1 cellular context compared by ENCODE assay signal in the genomic region with DNA sequence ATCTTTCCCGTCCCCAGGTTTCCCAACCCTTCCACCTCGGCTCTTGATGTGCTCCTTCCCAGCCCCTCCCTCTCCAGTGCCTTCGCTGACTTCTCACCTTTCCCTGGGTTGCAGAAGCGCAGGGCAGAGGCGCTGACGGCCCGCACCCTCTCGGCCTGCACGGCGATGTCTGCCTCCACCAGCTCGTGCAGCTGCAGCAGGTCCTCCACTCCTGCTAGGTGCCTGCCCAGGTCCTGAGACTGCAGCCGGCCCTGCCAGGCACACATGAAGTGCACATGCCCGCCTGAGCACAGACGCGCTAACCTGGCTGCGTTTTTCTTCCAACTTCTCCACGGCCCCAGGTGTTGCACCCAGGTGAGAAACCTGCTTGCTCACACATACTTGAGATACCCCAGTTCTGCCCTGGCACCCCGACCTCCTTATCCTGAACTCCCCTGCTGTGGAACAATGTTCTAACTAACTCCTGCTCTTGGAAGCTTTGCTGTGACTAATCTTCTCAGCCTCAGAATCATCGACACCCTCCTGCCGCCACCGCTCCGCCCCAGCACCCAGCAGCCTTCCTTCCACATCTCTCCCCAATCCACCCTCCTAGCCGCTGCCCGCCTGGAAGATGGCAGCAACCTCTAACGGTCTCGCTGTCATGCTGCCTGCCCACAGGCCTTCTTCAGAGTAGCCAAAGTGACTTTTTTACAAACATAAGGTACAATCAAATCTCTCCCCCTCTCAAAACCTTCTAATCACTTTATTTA.
TF ChIP-seq lines count a peak whose summit lies in the region.

No MANE protein-coding gene starts in this region.

TF ChIP-seq in WTC11, 78 proteins besides CTCF, POLR2A, EP300 and RAD21 (continued from another document):
- TF ChIP-seq PRDM15 (CRISPR knock-in tag; IDR thresholded peaks at IDR 0.05) (no peak), E2F5 (CRISPR knock-in tag; IDR thresholded peaks at IDR 0.05) (no peak), ZNF232 (CRISPR knock-in tag; IDR thresholded peaks at IDR 0.05) (no peak), ZNF425 (CRISPR knock-in tag; conservative IDR thresholded peaks at IDR 0.05) (no peak), FOXJ3 (CRISPR knock-in tag; IDR thresholded peaks at IDR 0.05; ENCODE audit: borderline replicate concordance) (no peak), ATF2 (CRISPR knock-in tag; IDR thresholded peaks at IDR 0.05; ENCODE audit: borderline replicate concordance, low read depth) (no peak), NFATC4 (CRISPR knock-in tag; IDR thresholded peaks at IDR 0.05) (no peak), ATF6 (CRISPR knock-in tag; IDR thresholded peaks at IDR 0.05) (no peak), MLX (CRISPR knock-in tag; IDR thresholded peaks at IDR 0.05) (no peak), ATF1 (CRISPR knock-in tag; IDR thresholded peaks at IDR 0.05) (no peak), CREB1 (CRISPR knock-in tag; IDR thresholded peaks at IDR 0.05) (no peak), JAZF1 (CRISPR knock-in tag; IDR thresholded peaks at IDR 0.05) (no peak), ZNF219 (CRISPR knock-in tag; IDR thresholded peaks at IDR 0.05; ENCODE audit: borderline replicate concordance) (no peak)
- TF ChIP-seq, protein P1, sequence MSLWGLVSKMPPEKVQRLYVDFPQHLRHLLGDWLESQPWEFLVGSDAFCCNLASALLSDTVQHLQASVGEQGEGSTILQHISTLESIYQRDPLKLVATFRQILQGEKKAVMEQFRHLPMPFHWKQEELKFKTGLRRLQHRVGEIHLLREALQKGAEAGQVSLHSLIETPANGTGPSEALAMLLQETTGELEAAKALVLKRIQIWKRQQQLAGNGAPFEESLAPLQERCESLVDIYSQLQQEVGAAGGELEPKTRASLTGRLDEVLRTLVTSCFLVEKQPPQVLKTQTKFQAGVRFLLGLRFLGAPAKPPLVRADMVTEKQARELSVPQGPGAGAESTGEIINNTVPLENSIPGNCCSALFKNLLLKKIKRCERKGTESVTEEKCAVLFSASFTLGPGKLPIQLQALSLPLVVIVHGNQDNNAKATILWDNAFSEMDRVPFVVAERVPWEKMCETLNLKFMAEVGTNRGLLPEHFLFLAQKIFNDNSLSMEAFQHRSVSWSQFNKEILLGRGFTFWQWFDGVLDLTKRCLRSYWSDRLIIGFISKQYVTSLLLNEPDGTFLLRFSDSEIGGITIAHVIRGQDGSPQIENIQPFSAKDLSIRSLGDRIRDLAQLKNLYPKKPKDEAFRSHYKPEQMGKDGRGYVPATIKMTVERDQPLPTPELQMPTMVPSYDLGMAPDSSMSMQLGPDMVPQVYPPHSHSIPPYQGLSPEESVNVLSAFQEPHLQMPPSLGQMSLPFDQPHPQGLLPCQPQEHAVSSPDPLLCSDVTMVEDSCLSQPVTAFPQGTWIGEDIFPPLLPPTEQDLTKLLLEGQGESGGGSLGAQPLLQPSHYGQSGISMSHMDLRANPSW (CRISPR knock-in tag; conservative IDR thresholded peaks at IDR 0.05; ENCODE audit: low read depth): no peak
- TF ChIP-seq, protein P2, sequence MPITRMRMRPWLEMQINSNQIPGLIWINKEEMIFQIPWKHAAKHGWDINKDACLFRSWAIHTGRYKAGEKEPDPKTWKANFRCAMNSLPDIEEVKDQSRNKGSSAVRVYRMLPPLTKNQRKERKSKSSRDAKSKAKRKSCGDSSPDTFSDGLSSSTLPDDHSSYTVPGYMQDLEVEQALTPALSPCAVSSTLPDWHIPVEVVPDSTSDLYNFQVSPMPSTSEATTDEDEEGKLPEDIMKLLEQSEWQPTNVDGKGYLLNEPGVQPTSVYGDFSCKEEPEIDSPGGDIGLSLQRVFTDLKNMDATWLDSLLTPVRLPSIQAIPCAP (CRISPR knock-in tag; IDR thresholded peaks at IDR 0.05): no peak
- TF ChIP-seq, protein P3, sequence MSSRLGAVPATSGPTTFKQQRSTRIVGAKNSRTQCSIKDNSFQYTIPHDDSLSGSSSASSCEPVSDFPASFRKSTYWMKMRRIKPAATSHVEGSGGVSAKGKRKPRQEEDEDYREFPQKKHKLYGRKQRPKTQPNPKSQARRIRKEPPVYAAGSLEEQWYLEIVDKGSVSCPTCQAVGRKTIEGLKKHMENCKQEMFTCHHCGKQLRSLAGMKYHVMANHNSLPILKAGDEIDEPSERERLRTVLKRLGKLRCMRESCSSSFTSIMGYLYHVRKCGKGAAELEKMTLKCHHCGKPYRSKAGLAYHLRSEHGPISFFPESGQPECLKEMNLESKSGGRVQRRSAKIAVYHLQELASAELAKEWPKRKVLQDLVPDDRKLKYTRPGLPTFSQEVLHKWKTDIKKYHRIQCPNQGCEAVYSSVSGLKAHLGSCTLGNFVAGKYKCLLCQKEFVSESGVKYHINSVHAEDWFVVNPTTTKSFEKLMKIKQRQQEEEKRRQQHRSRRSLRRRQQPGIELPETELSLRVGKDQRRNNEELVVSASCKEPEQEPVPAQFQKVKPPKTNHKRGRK (CRISPR knock-in tag; IDR thresholded peaks at IDR 0.05; ENCODE audit: borderline replicate concordance): no peak
- TF ChIP-seq, protein P4, sequence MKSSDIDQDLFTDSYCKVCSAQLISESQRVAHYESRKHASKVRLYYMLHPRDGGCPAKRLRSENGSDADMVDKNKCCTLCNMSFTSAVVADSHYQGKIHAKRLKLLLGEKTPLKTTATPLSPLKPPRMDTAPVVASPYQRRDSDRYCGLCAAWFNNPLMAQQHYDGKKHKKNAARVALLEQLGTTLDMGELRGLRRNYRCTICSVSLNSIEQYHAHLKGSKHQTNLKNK (CRISPR knock-in tag; IDR thresholded peaks at IDR 0.05): no peak
